22 cellular contexts compared by ENCODE assay signal in genomic region chr7:12646139-12646538, GRCh38. TPM values are rescaled to one million over a fixed set of nuclear protein-coding genes. Genes with fewer than 3 reads are reported as not detected.
DNase-seq lines count a peak whose midpoint lies in the region; ATAC-seq, FAIRE-seq and TF ChIP-seq lines count a peak whose summit lies in the region.
"Had no signal": no experiment of that assay in that cellular context is flagged by ENCODE, and none has a peak within 500 bp of the region (broad histone marks: within the 10 kb centered on the region; RNA-seq: fewer than 3 reads in every experiment).

No MANE protein-coding gene starts in this region.

- FAIRE-seq in D721Med (lab: Jason Lieb, UNC) = no peak

- DNase-seq in EH (ENCODE audit: low read depth) (peak; percentile 85), LHCN-M2 (ENCODE audit: low read depth) (peak; percentile 38), astrocyte of the spinal cord (ENCODE audit: low read depth, low spot score) (peak; percentile 55), myocyte (ENCODE audit: low read depth) (peak; percentile 56), NK-92 (lab: John Stamatoyannopoulos, UW; ENCODE audit: unreplicated experiment) (no peak), D721Med (ENCODE audit: insufficient read length, low spot score) (no peak), foreskin fibroblast (no peak)
- DNase-seq: activated CD4-positive, alpha-beta T cell treated with anti-CD3 and anti-CD28 coated beads for 4 hours; activated CD8-positive, alpha-beta memory T cell treated with anti-CD3 and anti-CD28 coated beads, Interleukin-2, amount 50 U/mL, for 48 hours; activated naive CD4-positive, alpha-beta T cell treated with Interleukin-2 at 50 U/mL for 16 hours; body of pancreas; DMS153; heart left ventricle; Karpas-422; NCI-H1417 treated with DMSO at 0.1 percent for 48 hours; NCI-H2227 treated with DMSO at 0.1 percent for 48 hours; occipital lobe; SHP77 treated with DMSO at 0.1 percent for 48 hours; substantia nigra had no signal

- ATAC-seq in GM21381 (IDR thresholded peaks at IDR 0.05; ENCODE audit: unreplicated experiment) = no peak
- ATAC-seq: body of pancreas, heart left ventricle, sciatic nerve had no signal

- in situ Hi-C loops in astrocyte of the spinal cord (cut with HindIII; ENCODE audit: low sequenced_read_pairs) = no loop called here

- TF ChIP-seq CTCF in astrocyte of the spinal cord (IDR thresholded peaks at IDR 0.05; ENCODE audit: low read depth, low read length) (no peak), D721Med (IDR thresholded peaks at IDR 0.05; ENCODE audit: insufficient read depth, missing control alignments) (no peak), foreskin fibroblast (IDR thresholded peaks at IDR 0.05; ENCODE audit: low read depth, low read length) (no peak)

- H3K4me3 ChIP-seq in astrocyte of the spinal cord (ENCODE audit: low read depth, low read length) (no peak overlapping the region), foreskin fibroblast (ENCODE audit: low read depth in 1 of 2, low read length in 2 of 2) (no peak overlapping the region)
- H3K4me3 ChIP-seq: BLaER1, body of pancreas, heart left ventricle had no signal

RNA-seq across cellular contexts. Expression of gene ARL4A, which starts 41.3 kb away (rescaled TPM):
- total RNA-seq in LHCN-M2 (2014; rRNA removed) = 37.0 and 38.3 TPM in 2 replicates
- polyA plus RNA-seq in LHCN-M2 (2012) = 16.6 TPM
- 19.2 and 38.4 TPM in 2 replicates for total RNA-seq in myocyte
- polyA plus RNA-seq in myocyte (2012) = 26.8 TPM

Comparison
In these comparisons a context has a peak if more than half of its experiments do, and no peak if none do; other contexts are left out.
1. DNase-seq: peak in EH (single experiment), LHCN-M2 (single experiment), astrocyte of the spinal cord (single experiment) and myocyte (single experiment); none in NK-92 (single experiment), D721Med (single experiment) and foreskin fibroblast (0 of 2).